In genomic region chr5:57684299-57684702, GRCh38 we compare ENCODE assay signal across 24 cellular contexts.
DNase-seq lines count a peak whose midpoint lies in the region; ATAC-seq, FAIRE-seq and TF ChIP-seq lines count a peak whose summit lies in the region.
"Had no signal": no experiment of that assay in that cellular context is flagged by ENCODE, and none has a peak within 500 bp of the region (broad histone marks: within the 10 kb centered on the region; RNA-seq: fewer than 3 reads in every experiment).

No MANE protein-coding gene starts in this region.

- peaks cover 8 to 35% of the 10 kb centered on the region in 2 experiments; a peak in 3 of 4 replicates for H3K4me1 ChIP-seq in HCT116 (ENCODE audit: control insufficient read depth in 1 of 2, insufficient read depth in 2 of 2, low read length in 2 of 2)
- H3K4me1 ChIP-seq in endothelial cell of umbilical vein (ENCODE audit: control insufficient read depth, extremely low read depth, insufficient read depth, low read length) = peaks cover 5% of the 10 kb centered on the region
- H3K4me1 ChIP-seq: testis had no signal

- H3K36me3 ChIP-seq in HCT116 (ENCODE audit: control insufficient read depth in 1 of 2, insufficient read depth in 2 of 2, low read length in 2 of 2) = no peaks in the 10 kb centered on the region
- no peaks in the 10 kb centered on the region for H3K36me3 ChIP-seq in endothelial cell of umbilical vein (ENCODE audit: control insufficient read depth in 2 of 2, extremely low read depth in 1 of 2, insufficient read depth in 2 of 2, low read length in 2 of 2)
- H3K36me3 ChIP-seq: vagina had no signal

- H4K20me1 ChIP-seq in HCT116 (ENCODE audit: insufficient read depth) (no peaks in the 10 kb centered on the region), endothelial cell of umbilical vein (replicated peaks; ENCODE audit: control insufficient read depth, extremely low read depth, insufficient read depth, low read length) (no peaks in the 10 kb centered on the region)

- no peak overlapping the region for H3K27ac ChIP-seq in HCT116 (ENCODE audit: low read depth, low read length)
- no peak overlapping the region for H3K27ac ChIP-seq in endothelial cell of umbilical vein (ENCODE audit: insufficient read depth, low read depth, low read length)
- H3K27ac ChIP-seq: testis, vagina had no signal

- H3K27me3 Mint-ChIP-seq in mesothelial cell of epicardium (ENCODE audit: low read depth) = no peaks in the 10 kb centered on the region

- intact Hi-C loops in HCT116 (cut with micrococcal nuclease) (no loop called here), endothelial cell of umbilical vein (cut with micrococcal nuclease) (no loop called here)

- peaks cover 33% of the 10 kb centered on the region for H3K4me1 Mint-ChIP-seq in mesothelial cell of epicardium

- TF ChIP-seq POLR2A in HCT116 (IDR thresholded peaks at IDR 0.05; ENCODE audit: borderline replicate concordance, extremely low read depth, insufficient read depth, insufficient read length) (no peak), endothelial cell of umbilical vein (IDR thresholded peaks at IDR 0.05; ENCODE audit: low read depth, low read length) (no peak)

- H3K4me2 ChIP-seq in HCT116 (ENCODE audit: low read length) (no peak overlapping the region), endothelial cell of umbilical vein (ENCODE audit: insufficient read depth, low read length) (no peak overlapping the region)

- TF ChIP-seq CTCF in HCT116 (IDR thresholded peaks at IDR 0.05 in 2 of 3, conservative IDR thresholded peaks at IDR 0.05 in 1 of 3; ENCODE audit: borderline replicate concordance in 1 of 3, insufficient read depth in 1 of 3, low read depth in 2 of 3, low read length in 2 of 3) = no peak
- TF ChIP-seq CTCF in endothelial cell of umbilical vein (IDR thresholded peaks at IDR 0.05; ENCODE audit: extremely low read depth in 1 of 2, insufficient read depth in 1 of 2, low read depth in 1 of 2, low read length in 2 of 2) = no peak
- TF ChIP-seq CTCF in mesothelial cell of epicardium (IDR thresholded peaks at IDR 0.05; ENCODE audit: unreplicated experiment) = no peak

- no peaks in the 10 kb centered on the region for H3K9me2 ChIP-seq in HCT116 (ENCODE audit: insufficient read depth)

- RAD21 ChIA-PET in HCT116 (lab: Charles Lee; ENCODE audit: low non-redundant PET in 1 of 2, low total read pairs in 2 of 2, uncharacterized antibody in 2 of 2, unreplicated experiment in 2 of 2) = no interaction called here

- H3K4me3 Mint-ChIP-seq in mesothelial cell of epicardium = no peak overlapping the region
- H3K4me3 Mint-ChIP-seq: activated naive CD4-positive, alpha-beta T cell treated with anti-CD3 and anti-CD28 coated beads for 36 hours; activated T-cell treated with anti-CD3 and anti-CD28 coated beads, Interleukin-2, amount 50 U/mL, for 4 hours; CD4-positive, alpha-beta T cell; stimulated activated naive B cell treated with anti-CD40 and anti-IgM and Interleukin-4, amounts not matched to agents 10 μg/mL and 1 μg/mL and 100 μg/mL, for 72 hours had no signal

- CTCF ChIA-PET in HCT116 (lab: Charles Lee) = no interaction called here
- CTCF ChIA-PET in endothelial cell of umbilical vein (lab: Charles Lee) = interaction anchor here (1.1 to 1.3 kb wide), 3 partner anchors 10 to 34 kb away, joined by 3 to 10 read pairs (median 3); no protein-coding TSS in a partner anchor

- TF ChIP-seq RAD21 in HCT116 (IDR thresholded peaks at IDR 0.05; ENCODE audit: low read depth) = no peak

- H2AFZ ChIP-seq in HCT116 (ENCODE audit: low read depth, low read length, poor library complexity, severe bottlenecking) = peak overlapping the region; percentile 10
- H2AFZ ChIP-seq in endothelial cell of umbilical vein (ENCODE audit: low read depth, low read length) = peak overlapping the region; percentile 46

- FAIRE-seq in endothelial cell of umbilical vein (lab: Jason Lieb, UNC) = no peak
- FAIRE-seq: islet of Langerhans, small intestine had no signal

- H3K79me2 ChIP-seq in HCT116 (ENCODE audit: insufficient read depth, low read length) (no peaks in the 10 kb centered on the region), endothelial cell of umbilical vein (ENCODE audit: control insufficient read depth, insufficient read depth, low read length) (no peaks in the 10 kb centered on the region)

- H3K9ac ChIP-seq in HCT116 (ENCODE audit: low read length) (no peak overlapping the region), endothelial cell of umbilical vein (replicated peaks; ENCODE audit: extremely low read depth, insufficient read depth, low read length) (no peak overlapping the region)

- dilution Hi-C loops in endothelial cell of umbilical vein (cut with MboI; ENCODE audit: extremely low pct_ligation_motif_present, low sequenced_read_pairs) = no loop called here

- H3K27ac Mint-ChIP-seq in mesothelial cell of epicardium = peak overlapping the region; percentile 51
- H3K27ac Mint-ChIP-seq: activated naive CD4-positive, alpha-beta T cell treated with anti-CD3 and anti-CD28 coated beads for 36 hours; CD4-positive, alpha-beta T cell; stimulated activated naive B cell treated with anti-CD40 and anti-IgM and Interleukin-4, amounts not matched to agents 10 μg/mL and 1 μg/mL and 100 μg/mL, for 72 hours had no signal

- ATAC-seq in HCT116 (no peak), HG03457 (IDR thresholded peaks at IDR 0.05; ENCODE audit: unreplicated experiment) (no peak)
- ATAC-seq: activated T-cell treated with anti-CD3 and anti-CD28 coated beads, Interleukin-2, amount 50 U/mL, for 4 hours; stimulated activated naive B cell treated with anti-CD40 and anti-IgM and Interleukin-4, amounts not matched to agents 10 μg/mL and 1 μg/mL and 100 μg/mL, for 72 hours had no signal

- POLR2A ChIA-PET in HCT116 (lab: Charles Lee) = no interaction called here
- POLR2A ChIA-PET in endothelial cell of umbilical vein (lab: Charles Lee) = no interaction called here

- H3K36me3 Mint-ChIP-seq in mesothelial cell of epicardium = no peaks in the 10 kb centered on the region
- H3K36me3 Mint-ChIP-seq: stimulated activated naive B cell treated with anti-CD40 and anti-IgM and Interleukin-4, amounts not matched to agents 10 μg/mL and 1 μg/mL and 100 μg/mL, for 72 hours had no signal

- DNase-seq in HCT116 (ENCODE audit: low read depth, low spot score) (no peak), NCI-H82 treated with DMSO at 0.1 percent for 48 hours (lab: John Stamatoyannopoulos, UW; ENCODE audit: unreplicated experiment) (peak; percentile 30), endothelial cell of umbilical vein (ENCODE audit: low read depth, low spot score) (peak; percentile 44), mesothelial cell of epicardium (ENCODE audit: low spot score in 2 of 2, unreplicated experiment in 2 of 2) (no peak), NCI-H1092 (lab: John Stamatoyannopoulos, UW) (no peak), NOMO-1 treated with DMSO at 0.1 percent for 48 hours (lab: John Stamatoyannopoulos, UW; ENCODE audit: unreplicated experiment) (no peak)
- DNase-seq: activated CD4-positive, CD25-positive, alpha-beta regulatory T cell treated with anti-CD3 and anti-CD28 coated beads, Interleukin-2, amount 50 U/mL, for 72 hours; activated naive CD4-positive, alpha-beta T cell treated with anti-CD3 and anti-CD28 coated beads for 36 hours; activated T-cell treated with anti-CD3 and anti-CD28 coated beads, Interleukin-2, amount 50 U/mL, for 4 hours; amniotic stem cell; CD4-positive, alpha-beta T cell; foreskin melanocyte; HCEC 1CT; hippocampal formation; NCI-H1417; NCI-H2107; NCI-H526; nucleus accumbens; small intestine; stimulated activated naive B cell treated with anti-CD40 and anti-IgM and Interleukin-4, amounts not matched to agents 10 μg/mL and 1 μg/mL and 100 μg/mL, for 72 hours; testis had no signal

- H3K9me3 Mint-ChIP-seq in mesothelial cell of epicardium = peaks cover 8% of the 10 kb centered on the region
- H3K9me3 Mint-ChIP-seq: activated naive CD4-positive, alpha-beta T cell treated with anti-CD3 and anti-CD28 coated beads for 36 hours; activated T-cell treated with anti-CD3 and anti-CD28 coated beads, Interleukin-2, amount 50 U/mL, for 4 hours; CD4-positive, alpha-beta T cell; stimulated activated naive B cell treated with anti-CD40 and anti-IgM and Interleukin-4, amounts not matched to agents 10 μg/mL and 1 μg/mL and 100 μg/mL, for 72 hours had no signal

- H3K4me3 ChIP-seq in HCT116 (replicated peaks in 1 of 2; ENCODE audit: low read depth in 1 of 2, low read length in 2 of 2) = no peak overlapping the region
- H3K4me3 ChIP-seq in endothelial cell of umbilical vein (replicated peaks in 1 of 3; ENCODE audit: insufficient read depth in 1 of 3, low read depth in 1 of 3, low read length in 3 of 3) = no peak overlapping the region
- H3K4me3 ChIP-seq: testis, vagina had no signal

- BruUV-seq in HCT116 (replicated peaks; lab: Mats Ljungman, UMichigan) = no TSS peak
- no TSS peak for BruUV-seq in endothelial cell of umbilical vein (replicated peaks; lab: Mats Ljungman, UMichigan)

- H3K9me1 ChIP-seq in endothelial cell of umbilical vein (replicated peaks; ENCODE audit: control insufficient read depth, extremely low read depth, insufficient read depth, low read length) = no peaks in the 10 kb centered on the region

- no peaks in the 10 kb centered on the region for H3K9me3 ChIP-seq in HCT116 (ENCODE audit: control insufficient read depth in 1 of 2, insufficient read depth in 1 of 2, low read depth in 1 of 2, low read length in 2 of 2)
- H3K9me3 ChIP-seq in endothelial cell of umbilical vein (replicated peaks; ENCODE audit: control insufficient read depth, insufficient read depth, low read length) = no peaks in the 10 kb centered on the region
- H3K9me3 ChIP-seq: testis, vagina had no signal

- no peaks in the 10 kb centered on the region for H3K27me3 ChIP-seq in HCT116 (ENCODE audit: insufficient read depth, low read length)
- no peaks in the 10 kb centered on the region for H3K27me3 ChIP-seq in endothelial cell of umbilical vein (ENCODE audit: control insufficient read depth in 2 of 2, insufficient read depth in 2 of 2, low read length in 2 of 2)
- H3K27me3 ChIP-seq: testis, vagina had no signal

TF ChIP-seq in HCT116, 20 proteins besides CTCF, POLR2A, EP300 and RAD21 (continues in another document):
- TF ChIP-seq SRF (IDR thresholded peaks at IDR 0.05; ENCODE audit: low read depth) = no peak
- TF ChIP-seq CBX3 (IDR thresholded peaks at IDR 0.05; ENCODE audit: low read depth) = no peak
- TF ChIP-seq SIN3A (IDR thresholded peaks at IDR 0.05; ENCODE audit: low read depth) = no peak
- TF ChIP-seq MAX (IDR thresholded peaks at IDR 0.05) = no peak

TF ChIP-seq in endothelial cell of umbilical vein, 7 proteins besides CTCF, POLR2A, EP300 and RAD21 (continues in another document):
- TF ChIP-seq JUN (IDR thresholded peaks at IDR 0.05; ENCODE audit: borderline replicate concordance, insufficient read depth, insufficient read length, low read depth) (no peak), EZH2 (IDR thresholded peaks at IDR 0.05; ENCODE audit: borderline replicate concordance, low read depth, low read length, severe bottlenecking) (no peak), GATA2 (IDR thresholded peaks at IDR 0.05; ENCODE audit: insufficient read depth, insufficient read length, low read depth, low read length) (no peak), MYC (IDR thresholded peaks at IDR 0.05; ENCODE audit: low read depth, low read length) (no peak), MAX (IDR thresholded peaks at IDR 0.05; ENCODE audit: insufficient read depth, insufficient read length) (no peak)

Comparison
In these comparisons a context has a peak if more than half of its experiments do, and no peak if none do; other contexts are left out.
1. DNase-seq: peak in NCI-H82 treated with DMSO at 0.1 percent for 48 hours (single experiment) and endothelial cell of umbilical vein (single experiment); none in HCT116 (single experiment), mesothelial cell of epicardium (0 of 2), NCI-H1092 (single experiment) and NOMO-1 treated with DMSO at 0.1 percent for 48 hours (single experiment).